In the genomic region with DNA sequence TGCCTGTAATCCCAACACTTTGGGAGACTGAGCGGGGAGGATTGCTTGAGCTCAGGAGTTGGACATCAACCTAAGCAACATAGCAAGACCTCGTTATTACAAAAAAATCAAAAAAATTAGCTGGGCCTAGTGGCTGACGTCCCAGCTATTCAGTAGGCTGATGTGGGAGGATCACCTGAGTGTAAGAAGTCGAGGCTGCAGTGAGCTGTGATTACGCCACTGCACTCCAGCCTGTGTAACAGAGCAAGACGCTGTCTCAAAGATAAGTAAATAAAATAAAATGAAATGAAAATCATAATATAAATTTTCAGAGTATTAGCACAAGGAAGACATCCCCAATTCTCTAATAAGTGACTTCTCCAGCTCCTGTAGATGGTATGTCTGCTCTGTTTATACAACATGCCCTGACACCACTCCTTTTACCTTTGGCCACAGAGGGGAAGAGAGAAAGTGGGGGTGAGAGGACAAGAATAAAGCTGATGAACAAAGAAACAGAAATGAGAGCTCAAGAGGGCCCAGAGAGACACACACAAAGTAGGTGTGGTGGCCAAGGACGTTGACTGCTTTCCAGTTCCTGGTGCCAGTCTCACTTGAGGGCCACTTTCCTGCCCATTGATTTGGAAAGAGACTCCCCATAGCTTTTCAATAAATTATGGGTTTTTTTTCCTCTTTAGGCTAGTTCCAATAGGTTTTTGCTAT, we compare ENCODE assay signal across 16 cellular contexts.
DNase-seq lines count a peak whose midpoint lies in the region; ATAC-seq, FAIRE-seq and TF ChIP-seq lines count a peak whose summit lies in the region.
"Had no signal": no experiment of that assay in that cellular context is flagged by ENCODE, and none has a peak within 500 bp of the region (broad histone marks: within the 10 kb centered on the region; RNA-seq: fewer than 3 reads in every experiment).

No MANE protein-coding gene starts in this region.

- no peaks in the 10 kb centered on the region for H3K9me3 Mint-ChIP-seq in effector memory CD8-positive, alpha-beta T cell
- no peaks in the 10 kb centered on the region for H3K9me3 Mint-ChIP-seq in activated CD4-positive, alpha-beta T cell treated with anti-CD3 and anti-CD28 coated beads, Interleukin-2, amount 10 ng/mL, durations not matched to agents 7 days and 5 days
- H3K9me3 Mint-ChIP-seq: stimulated activated effector memory CD8-positive, alpha-beta T cell treated with anti-CD3 and anti-CD28 coated beads, Interleukin-12 subunit alpha, Interleukin-12 subunit beta, amount 100 ng/mL, for 72 hours had no signal

- TF ChIP-seq RAD21 in GM12878 (IDR thresholded peaks at IDR 0.05; ENCODE audit: insufficient read depth, low read depth, low read length), result no peak

- peaks cover 4% of the 10 kb centered on the region; the same call in 1 of the 2 replicates for H3K4me1 ChIP-seq in GM12878 (ENCODE audit: control insufficient read depth, insufficient read depth, low read length)
- H3K4me1 ChIP-seq: upper lobe of right lung had no signal

- BruUV-seq in GM12878 (replicated peaks; lab: Mats Ljungman, UMichigan), result no TSS peak

- no peak overlapping the region for H3K4me3 ChIP-seq in GM12878
- H3K4me3 ChIP-seq: GM23248, upper lobe of right lung had no signal

- H2AFZ ChIP-seq in GM12878 (ENCODE audit: control insufficient read depth, low read depth, low read length), result no peak overlapping the region
- H2AFZ ChIP-seq: GM23248 had no signal

- H3K4me1 Mint-ChIP-seq in effector memory CD8-positive, alpha-beta T cell (ENCODE audit: low read depth in 2 of 2), result no peaks in the 10 kb centered on the region
- no peaks in the 10 kb centered on the region for H3K4me1 Mint-ChIP-seq in activated CD4-positive, alpha-beta T cell treated with anti-CD3 and anti-CD28 coated beads, Interleukin-2, amount 10 ng/mL, durations not matched to agents 7 days and 5 days
- H3K4me1 Mint-ChIP-seq: brain; stimulated activated effector memory CD8-positive, alpha-beta T cell treated with anti-CD3 and anti-CD28 coated beads, Interleukin-12 subunit alpha, Interleukin-12 subunit beta, amount 100 ng/mL, for 72 hours had no signal

- H3K9me3 ChIP-seq in GM12878 (replicated peaks; ENCODE audit: control insufficient read depth, insufficient read depth, low read length), result no peaks in the 10 kb centered on the region; the same call in 2 of the 3 replicates
- H3K9me3 ChIP-seq: upper lobe of right lung had no signal

- no peak overlapping the region for H3K4me3 Mint-ChIP-seq in effector memory CD8-positive, alpha-beta T cell
- H3K4me3 Mint-ChIP-seq in activated CD4-positive, alpha-beta T cell treated with anti-CD3 and anti-CD28 coated beads, Interleukin-2, amount 10 ng/mL, durations not matched to agents 7 days and 5 days, result no peak overlapping the region
- H3K4me3 Mint-ChIP-seq: brain; stimulated activated effector memory CD8-positive, alpha-beta T cell treated with anti-CD3 and anti-CD28 coated beads, Interleukin-12 subunit alpha, Interleukin-12 subunit beta, amount 100 ng/mL, for 72 hours had no signal

- no peak for FAIRE-seq in GM12878 (lab: Jason Lieb, UNC)

- H3K36me3 Mint-ChIP-seq in effector memory CD8-positive, alpha-beta T cell (ENCODE audit: insufficient read depth), result no peaks in the 10 kb centered on the region
- no peaks in the 10 kb centered on the region for H3K36me3 Mint-ChIP-seq in activated CD4-positive, alpha-beta T cell treated with anti-CD3 and anti-CD28 coated beads, Interleukin-2, amount 10 ng/mL, durations not matched to agents 7 days and 5 days (ENCODE audit: low read depth)
- H3K36me3 Mint-ChIP-seq: brain; stimulated activated effector memory CD8-positive, alpha-beta T cell treated with anti-CD3 and anti-CD28 coated beads, Interleukin-12 subunit alpha, Interleukin-12 subunit beta, amount 100 ng/mL, for 72 hours had no signal

- CTCF ChIA-PET in GM12878 (lab: Yijun Ruan, JAX), result interaction anchor here (0.8 to 1.7 kb wide), 6 partner anchors 8 to 503 kb away, joined by 3 to 5 read pairs (median 3); no protein-coding TSS in a partner anchor
- CTCF ChIA-PET in activated CD4-positive, alpha-beta T cell treated with anti-CD3 and anti-CD28 coated beads, Interleukin-2, amount 10 ng/mL, durations not matched to agents 7 days and 5 days (lab: Charles Lee), result no interaction called here

- SMC1A ChIA-PET in GM12878 (lab: Charles Lee; ENCODE audit: uncharacterized antibody, unreplicated experiment), result interaction anchor here (0.8 to 2.3 kb wide), 7 partner anchors 9 to 499 kb away, joined by 3 to 7 read pairs (median 4); no protein-coding TSS in a partner anchor

- no peaks in the 10 kb centered on the region for H4K20me1 ChIP-seq in GM12878 (ENCODE audit: control insufficient read depth, insufficient read depth)

- in situ Hi-C loops in GM12878 (cut with MboI), result no loop called here

- no peak for TF ChIP-seq CTCF in GM12878 (IDR thresholded peaks at IDR 0.05 in 2 of 3, conservative IDR thresholded peaks at IDR 0.05 in 1 of 3; ENCODE audit: control insufficient read depth in 2 of 3, extremely low read depth in 1 of 3, insufficient read depth in 1 of 3, low read depth in 3 of 3, low read length in 3 of 3)

- no peak for TF ChIP-seq POLR2A in GM12878 (IDR thresholded peaks at IDR 0.05; ENCODE audit: low read depth, low read length)

- ATAC-seq in GM18517 (IDR thresholded peaks at IDR 0.05; ENCODE audit: unreplicated experiment) (peak; percentile 62), GM21515 (IDR thresholded peaks at IDR 0.05; ENCODE audit: unreplicated experiment) (peak; percentile 53), HG03025 (IDR thresholded peaks at IDR 0.05; ENCODE audit: low FRiP score, unreplicated experiment) (peak; percentile 62), GM12878 (peak; percentile 73)
- no peak for ATAC-seq in stimulated activated naive CD8-positive, alpha-beta T cell treated with anti-CD3 and anti-CD28 coated beads, Interleukin-15, Interleukin-2, amounts not matched to agents 100 U/mL and 50 U/mL, for 24 hours
- no peak for ATAC-seq in effector memory CD8-positive, alpha-beta T cell (replicated peaks)
- ATAC-seq: stimulated activated effector memory CD8-positive, alpha-beta T cell treated with anti-CD3 and anti-CD28 coated beads, Interleukin-12 subunit alpha, Interleukin-12 subunit beta, amount 100 ng/mL, for 72 hours; upper lobe of right lung had no signal

- no peak overlapping the region for H3K27ac Mint-ChIP-seq in effector memory CD8-positive, alpha-beta T cell
- no peak overlapping the region for H3K27ac Mint-ChIP-seq in activated CD4-positive, alpha-beta T cell treated with anti-CD3 and anti-CD28 coated beads, Interleukin-2, amount 10 ng/mL, durations not matched to agents 7 days and 5 days
- H3K27ac Mint-ChIP-seq: brain; stimulated activated effector memory CD8-positive, alpha-beta T cell treated with anti-CD3 and anti-CD28 coated beads, Interleukin-12 subunit alpha, Interleukin-12 subunit beta, amount 100 ng/mL, for 72 hours had no signal

- no peaks in the 10 kb centered on the region for H3K79me2 ChIP-seq in GM12878 (ENCODE audit: control insufficient read depth, insufficient read depth, low read length)

- DNase-seq in GM12878 (ENCODE audit: low read depth, low spot score), result peak; percentile 27
- DNase-seq in stimulated activated naive CD8-positive, alpha-beta T cell treated with anti-CD3 and anti-CD28 coated beads, Interleukin-15, Interleukin-2, amounts not matched to agents 100 U/mL and 50 U/mL, for 24 hours, result no peak
- DNase-seq in effector memory CD8-positive, alpha-beta T cell, result no peak
- no peak for DNase-seq in activated CD4-positive, alpha-beta T cell treated with anti-CD3 and anti-CD28 coated beads, Interleukin-2, amount 10 ng/mL, durations not matched to agents 7 days and 5 days
- DNase-seq: activated CD8-positive, alpha-beta memory T cell treated with anti-CD3 and anti-CD28 coated beads, Interleukin-2, amount 50 U/mL, for 4 hours; activated naive CD4-positive, alpha-beta T cell treated with Interleukin-2 at 50 U/mL for 16 hours; GM23248; IMR-90; NCI-H1048; SHP77; upper lobe of right lung had no signal

- no peaks in the 10 kb centered on the region for H3K36me3 ChIP-seq in GM12878 (ENCODE audit: control insufficient read depth in 2 of 2, insufficient read depth in 2 of 2, low read length in 1 of 2)
- H3K36me3 ChIP-seq: upper lobe of right lung had no signal

- no peak overlapping the region for H3K27ac ChIP-seq in GM12878 (ENCODE audit: control insufficient read depth, insufficient read depth)
- H3K27ac ChIP-seq: GM23248, upper lobe of right lung had no signal

- H3K27me3 Mint-ChIP-seq in effector memory CD8-positive, alpha-beta T cell, result no peaks in the 10 kb centered on the region
- H3K27me3 Mint-ChIP-seq in activated CD4-positive, alpha-beta T cell treated with anti-CD3 and anti-CD28 coated beads, Interleukin-2, amount 10 ng/mL, durations not matched to agents 7 days and 5 days, result no peaks in the 10 kb centered on the region

- WGBS in GM12878 (ENCODE audit: insufficient coverage, insufficient replicate concordance, low lambda C conversion rate, missing lambda C conversion rate), result 32% methylated on average over 7 of the region's 7 CpGs

- H3K4me2 ChIP-seq in GM12878 (ENCODE audit: control insufficient read depth, insufficient read depth), result no peak overlapping the region

- H3K9ac ChIP-seq in GM12878 (ENCODE audit: control insufficient read depth, insufficient read depth, low read length), result no peak overlapping the region
- H3K9ac ChIP-seq: GM23248 had no signal

- intact Hi-C loops in GM12878 (cut with micrococcal nuclease; ENCODE audit: unreplicated experiment), result no loop called here

- H3K27me3 ChIP-seq in GM12878 (replicated peaks in 1 of 2; ENCODE audit: control insufficient read depth in 2 of 2, insufficient read depth in 2 of 2, low read length in 1 of 2), result no peaks in the 10 kb centered on the region
- H3K27me3 ChIP-seq: upper lobe of right lung had no signal

- RAD21 ChIA-PET in GM12878 (lab: Charles Lee; ENCODE audit: unreplicated experiment), result interaction anchor here (1.1 kb wide), 2 partner anchors 63 to 77 kb away, joined by 3 to 4 read pairs; no protein-coding TSS in a partner anchor

- no peak for TF ChIP-seq EP300 in GM12878 (IDR thresholded peaks at IDR 0.05; ENCODE audit: borderline replicate concordance in 1 of 2, control insufficient read depth in 1 of 2, low read depth in 2 of 2, low read length in 2 of 2)

- POLR2A ChIA-PET in GM12878 (lab: Charles Lee), result no interaction called here
- POLR2A ChIA-PET in activated CD4-positive, alpha-beta T cell treated with anti-CD3 and anti-CD28 coated beads, Interleukin-2, amount 10 ng/mL, durations not matched to agents 7 days and 5 days (lab: Charles Lee), result no interaction called here

TF ChIP-seq in GM12878, 131 proteins besides CTCF, POLR2A, EP300 and RAD21 (continues in another document):
- TF ChIP-seq ZNF274 (IDR thresholded peaks at IDR 0.05; ENCODE audit: insufficient read depth, insufficient read length), result no peak
- no peak for TF ChIP-seq ASH2L (IDR thresholded peaks at IDR 0.05; ENCODE audit: borderline replicate concordance, low read depth)

Comparison
In these comparisons a context has a peak if more than half of its experiments do, and no peak if none do; other contexts are left out.
1. ATAC-seq: peak in GM18517 (single experiment), GM21515 (single experiment), HG03025 (single experiment) and GM12878 (single experiment); none in stimulated activated naive CD8-positive, alpha-beta T cell treated with anti-CD3 and anti-CD28 coated beads, Interleukin-15, Interleukin-2, amounts not matched to agents 100 U/mL and 50 U/mL, for 24 hours (single experiment) and effector memory CD8-positive, alpha-beta T cell (single experiment).